Comparison of ENCODE assay signal across 10 cellular contexts in the genomic region with DNA sequence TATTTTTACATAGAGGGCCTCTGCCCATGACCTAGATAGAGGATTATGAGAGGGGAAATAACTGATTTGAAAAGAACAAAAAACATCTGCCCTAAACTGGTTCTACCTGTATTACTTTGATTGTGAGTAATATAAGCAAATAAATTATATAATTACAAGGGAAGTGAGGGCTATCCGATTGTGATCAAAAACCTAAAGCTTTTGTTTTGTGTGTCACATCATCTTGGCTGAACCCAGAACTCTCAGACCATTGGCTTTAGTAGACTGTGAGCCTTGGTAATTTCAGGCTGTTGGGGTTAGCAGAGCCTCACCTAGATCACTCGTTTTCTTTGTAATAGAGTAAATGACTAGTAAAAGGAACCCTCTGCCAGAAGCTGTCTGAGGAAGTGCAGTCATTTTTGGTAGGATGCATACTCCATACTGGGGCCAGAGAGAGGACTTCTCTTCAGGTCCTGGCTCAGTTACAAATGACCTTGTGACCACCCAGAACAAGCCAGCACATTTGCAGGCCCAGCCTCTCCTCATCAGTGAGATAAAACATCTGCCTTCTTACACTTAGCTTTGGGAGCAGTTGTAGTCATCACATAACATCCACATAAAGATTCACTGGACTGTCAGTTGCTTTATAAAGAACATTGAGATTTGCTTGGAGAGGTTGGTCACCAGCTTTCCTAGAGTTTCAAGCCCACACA. TPM values are rescaled to one million over a fixed set of nuclear protein-coding genes. Genes with fewer than 3 reads are reported as not detected.
DNase-seq lines count a peak whose midpoint lies in the region; ATAC-seq and TF ChIP-seq lines count a peak whose summit lies in the region.
"Had no signal": no experiment of that assay in that cellular context is flagged by ENCODE, and none has a peak within 500 bp of the region (broad histone marks: within the 10 kb centered on the region; RNA-seq: fewer than 3 reads in every experiment).

No MANE protein-coding gene starts in this region.

- no peak overlapping the region for H3K4ac ChIP-seq in mesenchymal stem cell (ENCODE audit: low read depth in 1 of 2, low read length in 2 of 2)

- H3K9me3 ChIP-seq in fibroblast of lung (ENCODE audit: control insufficient read depth, insufficient read depth, low read depth, low read length) (no peaks in the 10 kb centered on the region), mesenchymal stem cell (ENCODE audit: control insufficient read depth, low read length) (no peaks in the 10 kb centered on the region), upper lobe of right lung (no peaks in the 10 kb centered on the region)

- H3K27me3 Mint-ChIP-seq in activated naive CD8-positive, alpha-beta T cell: no peaks in the 10 kb centered on the region
- H3K27me3 Mint-ChIP-seq in activated naive CD8-positive, alpha-beta T cell treated with anti-CD3 and anti-CD28 coated beads, Interleukin-2, amount 50 U/mL, for 24 hours: no peaks in the 10 kb centered on the region
- H3K27me3 Mint-ChIP-seq: activated naive CD8-positive, alpha-beta T cell treated with anti-CD3 and anti-CD28 coated beads, Interleukin-2, amount 10 ng/mL, durations not matched to agents 7 days and 5 days had no signal

- peaks cover 62% of the 10 kb centered on the region for H3K79me2 ChIP-seq in fibroblast of lung (ENCODE audit: control insufficient read depth, insufficient read depth, low read length)

- H3K4me3 Mint-ChIP-seq in activated naive CD8-positive, alpha-beta T cell: no peak overlapping the region
- H3K4me3 Mint-ChIP-seq in activated naive CD8-positive, alpha-beta T cell treated with anti-CD3 and anti-CD28 coated beads, Interleukin-2, amount 50 U/mL, for 24 hours: no peak overlapping the region
- H3K4me3 Mint-ChIP-seq: activated naive CD8-positive, alpha-beta T cell treated with anti-CD3 and anti-CD28 coated beads, Interleukin-2, amount 10 ng/mL, durations not matched to agents 7 days and 5 days had no signal

- H2AFZ ChIP-seq in fibroblast of lung (ENCODE audit: low read length) (no peak overlapping the region), mesenchymal stem cell (ENCODE audit: low read depth, low read length) (no peak overlapping the region)

- H3K14ac ChIP-seq in mesenchymal stem cell (ENCODE audit: low read length in 2 of 2): no peak overlapping the region

- H4K91ac ChIP-seq in mesenchymal stem cell (ENCODE audit: low read length): no peak overlapping the region

- H3K27ac Mint-ChIP-seq in activated naive CD8-positive, alpha-beta T cell: peak overlapping the region; percentile 42
- no peak overlapping the region for H3K27ac Mint-ChIP-seq in activated naive CD8-positive, alpha-beta T cell treated with anti-CD3 and anti-CD28 coated beads, Interleukin-2, amount 50 U/mL, for 24 hours
- H3K27ac Mint-ChIP-seq: activated naive CD8-positive, alpha-beta T cell treated with anti-CD3 and anti-CD28 coated beads, Interleukin-2, amount 10 ng/mL, durations not matched to agents 7 days and 5 days had no signal

- TF ChIP-seq CTCF in fibroblast of lung (conservative IDR thresholded peaks at IDR 0.05 in 1 of 2, IDR thresholded peaks at IDR 0.05 in 1 of 2; ENCODE audit: low read depth in 1 of 2, low read length in 2 of 2) (no peak), upper lobe of right lung (IDR thresholded peaks at IDR 0.05) (no peak)

- intact Hi-C loops in upper lobe of right lung (cut with DNase I): no loop called here

- H4K8ac ChIP-seq in mesenchymal stem cell (ENCODE audit: low read length): no peak overlapping the region

- H3K23ac ChIP-seq in mesenchymal stem cell (ENCODE audit: low read length in 2 of 2): no peak overlapping the region

- 96% methylated on average over 2 of the region's 2 CpGs for WGBS in mesenchymal stem cell

- ATAC-seq in activated naive CD8-positive, alpha-beta T cell treated with anti-CD3 and anti-CD28 coated beads, Interleukin-2, amount 50 U/mL, for 24 hours: no peak
- peak; percentile 62 for ATAC-seq in upper lobe of right lung
- ATAC-seq in GM21529 (IDR thresholded peaks at IDR 0.05; ENCODE audit: unreplicated experiment): no peak
- ATAC-seq in HG03442 (IDR thresholded peaks at IDR 0.05; ENCODE audit: unreplicated experiment): no peak

- peaks cover 12% of the 10 kb centered on the region for H3K36me3 Mint-ChIP-seq in activated naive CD8-positive, alpha-beta T cell
- peaks cover 62% of the 10 kb centered on the region for H3K36me3 Mint-ChIP-seq in activated naive CD8-positive, alpha-beta T cell treated with anti-CD3 and anti-CD28 coated beads, Interleukin-2, amount 50 U/mL, for 24 hours (ENCODE audit: low read depth)

- H2BK12ac ChIP-seq in mesenchymal stem cell (ENCODE audit: low read length in 2 of 2): no peak overlapping the region

- H3K9me3 Mint-ChIP-seq in activated naive CD8-positive, alpha-beta T cell (ENCODE audit: low read depth): no peaks in the 10 kb centered on the region
- no peaks in the 10 kb centered on the region for H3K9me3 Mint-ChIP-seq in activated naive CD8-positive, alpha-beta T cell treated with anti-CD3 and anti-CD28 coated beads, Interleukin-2, amount 50 U/mL, for 24 hours
- H3K9me3 Mint-ChIP-seq: activated naive CD8-positive, alpha-beta T cell treated with anti-CD3 and anti-CD28 coated beads, Interleukin-2, amount 10 ng/mL, durations not matched to agents 7 days and 5 days had no signal

- H3K4me1 ChIP-seq in fibroblast of lung (ENCODE audit: control insufficient read depth, extremely low read depth, insufficient read depth, low read length): no peaks in the 10 kb centered on the region
- H3K4me1 ChIP-seq in mesenchymal stem cell (ENCODE audit: control insufficient read depth, insufficient read depth, low read depth, low read length): no peaks in the 10 kb centered on the region
- H3K4me1 ChIP-seq in upper lobe of right lung: peaks cover 40% of the 10 kb centered on the region

- no peak overlapping the region for H2BK120ac ChIP-seq in mesenchymal stem cell (ENCODE audit: low read depth, low read length)

- H2BK15ac ChIP-seq in mesenchymal stem cell (ENCODE audit: low read depth, poor library complexity, severe bottlenecking): no peak overlapping the region

- H3K9ac ChIP-seq in fibroblast of lung (ENCODE audit: insufficient read depth, low read length) (no peak overlapping the region), mesenchymal stem cell (ENCODE audit: low read length) (peak overlapping the region; percentile 4)

- peaks cover 90% of the 10 kb centered on the region for H3K4me1 Mint-ChIP-seq in activated naive CD8-positive, alpha-beta T cell (ENCODE audit: low read depth)
- peaks cover 74% of the 10 kb centered on the region for H3K4me1 Mint-ChIP-seq in activated naive CD8-positive, alpha-beta T cell treated with anti-CD3 and anti-CD28 coated beads, Interleukin-2, amount 50 U/mL, for 24 hours

- no peak overlapping the region for H3K4me3 ChIP-seq in fibroblast of lung (replicated peaks in 1 of 4; ENCODE audit: control extremely low read depth in 1 of 4, insufficient read depth in 1 of 4, low read depth in 3 of 4, low read length in 4 of 4)
- H3K4me3 ChIP-seq in mesenchymal stem cell (ENCODE audit: insufficient read depth in 1 of 2, low read depth in 1 of 2, low read length in 2 of 2): no peak overlapping the region
- no peak overlapping the region for H3K4me3 ChIP-seq in upper lobe of right lung

- H2AK5ac ChIP-seq in mesenchymal stem cell (ENCODE audit: low read length, severe bottlenecking): no peak overlapping the region

- H3K79me1 ChIP-seq in mesenchymal stem cell (replicated peaks; ENCODE audit: low read length, poor library complexity, severe bottlenecking): peaks cover 38% of the 10 kb centered on the region

- H2BK5ac ChIP-seq in mesenchymal stem cell (ENCODE audit: low read depth, low read length, poor library complexity, severe bottlenecking): no peak overlapping the region

- H3K4me2 ChIP-seq in fibroblast of lung (ENCODE audit: extremely low read depth, insufficient read depth, low read length) (no peak overlapping the region), mesenchymal stem cell (ENCODE audit: low read length, poor library complexity, severe bottlenecking) (no peak overlapping the region)

- H3K27me3 ChIP-seq in fibroblast of lung (ENCODE audit: control insufficient read depth, insufficient read depth, low read length): no peaks in the 10 kb centered on the region
- H3K27me3 ChIP-seq in mesenchymal stem cell (ENCODE audit: control insufficient read depth in 1 of 2, insufficient read depth in 1 of 2, low read length in 2 of 2): no peaks in the 10 kb centered on the region
- H3K27me3 ChIP-seq in upper lobe of right lung: no peaks in the 10 kb centered on the region

- H3K36me3 ChIP-seq in fibroblast of lung (ENCODE audit: control insufficient read depth, insufficient read depth, low read length) (peaks cover 8% of the 10 kb centered on the region), mesenchymal stem cell (ENCODE audit: control insufficient read depth in 1 of 2, insufficient read depth in 2 of 2, low read depth in 1 of 2, low read length in 2 of 2) (peaks cover 24 to 49% of the 10 kb centered on the region in 2 experiments), upper lobe of right lung (peaks cover 29% of the 10 kb centered on the region)

- DNase-seq in activated naive CD8-positive, alpha-beta T cell treated with anti-CD3 and anti-CD28 coated beads, Interleukin-2, amount 50 U/mL, for 24 hours: no peak
- DNase-seq in fibroblast of lung (ENCODE audit: low read depth in 2 of 2): peak; percentile 11 to 91
- peak; percentile 74 for DNase-seq in mesenchymal stem cell
- DNase-seq in upper lobe of right lung: no peak
- DNase-seq in NOMO-1 (lab: John Stamatoyannopoulos, UW; ENCODE audit: unreplicated experiment in 2 of 2): no peak
- DNase-seq: activated naive CD8-positive, alpha-beta T cell treated with anti-CD3 and anti-CD28 coated beads, Interleukin-2, amount 10 ng/mL, durations not matched to agents 7 days and 5 days; DMS153 had no signal

- H3K27ac ChIP-seq in fibroblast of lung (ENCODE audit: insufficient read depth, low read length): peak overlapping the region; percentile 8
- H3K27ac ChIP-seq in mesenchymal stem cell (ENCODE audit: low read length, poor library complexity, severe bottlenecking): no peak overlapping the region
- peak overlapping the region; percentile 58 for H3K27ac ChIP-seq in upper lobe of right lung

- H3K18ac ChIP-seq in mesenchymal stem cell (ENCODE audit: low read depth in 1 of 2, low read length in 2 of 2): no peak overlapping the region

- H4K20me1 ChIP-seq in fibroblast of lung (ENCODE audit: control insufficient read depth, extremely low read depth, insufficient read depth, low read length): no peaks in the 10 kb centered on the region

RNA-seq across cellular contexts. Expression of a gene that starts 13.5 kb away (rescaled TPM):
- total RNA-seq in fibroblast of lung (11.6 and 14.4 TPM in 2 replicates), upper lobe of right lung (13.0 TPM)
- 8.5 and 10.6 TPM in 2 replicates for polyA plus RNA-seq in fibroblast of lung
- 7.2 and 7.4 TPM in 2 replicates for polyA plus RNA-seq in fibroblast of lung (2012)
- 21.4 and 23.7 TPM in 2 replicates for polyA minus RNA-seq in fibroblast of lung (ENCODE audit: low replicate concordance)
- polyA plus RNA-seq in mesenchymal stem cell (2013, experiment 1 of 2): 11.0 TPM
- polyA plus RNA-seq in mesenchymal stem cell (2013, experiment 2 of 2): 10.8 TPM

Comparison
In these comparisons a context has a peak if more than half of its experiments do, and no peak if none do; other contexts are left out.
1. DNase-seq: peak in fibroblast of lung (2 of 2) and mesenchymal stem cell (single experiment); none in activated naive CD8-positive, alpha-beta T cell treated with anti-CD3 and anti-CD28 coated beads, Interleukin-2, amount 50 U/mL, for 24 hours (single experiment), upper lobe of right lung (single experiment) and NOMO-1 (0 of 2).